8 cellular contexts compared by ENCODE assay signal in the genomic region with DNA sequence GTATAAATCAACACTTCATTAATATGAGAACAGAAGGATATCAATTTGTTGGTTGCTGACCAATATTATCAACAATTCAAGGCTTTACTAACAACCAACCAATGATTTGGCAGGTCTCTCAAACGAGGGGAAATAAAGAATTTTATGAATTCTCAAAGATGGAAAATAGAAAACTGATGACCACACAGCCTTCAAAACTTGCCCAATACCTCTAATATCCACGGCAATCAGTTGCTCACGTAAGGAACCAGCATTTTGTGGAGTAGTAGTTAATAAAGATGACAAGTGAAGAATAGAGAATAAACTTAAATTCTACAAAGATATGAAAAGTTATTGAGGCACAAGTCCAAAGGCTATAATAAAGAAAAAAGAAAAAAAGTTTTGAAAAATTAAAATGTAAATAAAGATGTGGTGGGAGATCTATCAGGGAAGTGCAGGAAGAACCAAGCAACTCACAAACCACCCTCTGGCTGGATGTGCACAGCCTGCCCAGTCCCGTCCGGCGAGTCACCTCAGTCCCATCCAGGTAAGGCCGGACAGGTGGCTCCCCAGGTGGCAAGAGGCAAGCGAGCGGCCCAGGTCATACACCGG. TPM values are rescaled to one million over a fixed set of nuclear protein-coding genes. Genes with fewer than 3 reads are reported as not detected.
DNase-seq lines count a peak whose midpoint lies in the region; ATAC-seq and TF ChIP-seq lines count a peak whose summit lies in the region.

No MANE protein-coding gene starts in this region.

- TF ChIP-seq RAD21 in liver (IDR thresholded peaks at IDR 0.05): no peak

- H3K9me3 ChIP-seq in cardiac muscle cell (ENCODE audit: low read depth): no peaks in the 10 kb centered on the region
- H3K9me3 ChIP-seq in ascending aorta: no peaks in the 10 kb centered on the region
- H3K9me3 ChIP-seq in liver (ENCODE audit: control insufficient read depth in 4 of 4, low read length in 3 of 4): no peaks in the 10 kb centered on the region
- no peaks in the 10 kb centered on the region for H3K9me3 ChIP-seq in upper lobe of left lung

- H3K36me3 ChIP-seq in cardiac muscle cell (no peaks in the 10 kb centered on the region), ascending aorta (no peaks in the 10 kb centered on the region), liver (ENCODE audit: control insufficient read depth in 4 of 4, insufficient read depth in 3 of 4, low read depth in 1 of 4, low read length in 3 of 4) (no peaks in the 10 kb centered on the region), upper lobe of left lung (no peaks in the 10 kb centered on the region)

- 16% methylated on average over 10 of the region's 10 CpGs for WGBS in liver
- 12% methylated on average over 10 of the region's 10 CpGs for WGBS in upper lobe of left lung, 2 donors

- H3K4me3 ChIP-seq in cardiac muscle cell: peak overlapping the region; percentile 71
- peak overlapping the region; percentile 83 to 97 for H3K4me3 ChIP-seq in ascending aorta
- peak overlapping the region; percentile 70 to 90 (median 84) for H3K4me3 ChIP-seq in liver (ENCODE audit: low read depth in 1 of 3, low read length in 3 of 3)
- peak overlapping the region; percentile 73 to 95 (median 84) for H3K4me3 ChIP-seq in upper lobe of left lung

- DNase-seq in cardiac muscle cell (ENCODE audit: low read depth in 1 of 2, low spot score in 1 of 2) (peak in 1 of 2 donors; percentile 49), left cardiac atrium (no peak), ascending aorta (ENCODE audit: low spot score in 2 of 2) (no peak), upper lobe of left lung (peak in 1 of 2 donors; percentile 71), NCI-H748 treated with DMSO at 0.1 percent for 48 hours (lab: John Stamatoyannopoulos, UW) (no peak)

- H3K4me1 ChIP-seq in cardiac muscle cell (ENCODE audit: low read depth): peaks cover 6% of the 10 kb centered on the region
- peaks cover 3 to 18% of the 10 kb centered on the region in 2 donors for H3K4me1 ChIP-seq in ascending aorta
- peaks cover 0 to 6% (median 1%) of the 10 kb centered on the region in 4 donors for H3K4me1 ChIP-seq in liver (ENCODE audit: control insufficient read depth in 4 of 4, insufficient read depth in 4 of 4, low read length in 3 of 4)
- peaks cover 0 to 12% (median 12%) of the 10 kb centered on the region in 4 donors for H3K4me1 ChIP-seq in upper lobe of left lung

- peak overlapping the region; percentile 86 for H3K27ac ChIP-seq in cardiac muscle cell
- peak overlapping the region; percentile 90 to 96 for H3K27ac ChIP-seq in ascending aorta
- H3K27ac ChIP-seq in liver (ENCODE audit: low read depth in 1 of 2, low read length in 2 of 2): peak overlapping the region; percentile 64 to 86
- H3K27ac ChIP-seq in upper lobe of left lung: peak overlapping the region; percentile 83 to 92 (median 86)

- no peaks in the 10 kb centered on the region for H3K27me3 ChIP-seq in cardiac muscle cell
- H3K27me3 ChIP-seq in ascending aorta: no peaks in the 10 kb centered on the region
- H3K27me3 ChIP-seq in liver (ENCODE audit: control insufficient read depth in 4 of 4, insufficient read depth in 4 of 4, low read length in 3 of 4): no peaks in the 10 kb centered on the region
- no peaks in the 10 kb centered on the region for H3K27me3 ChIP-seq in upper lobe of left lung

- intact Hi-C loops in left cardiac atrium (cut with DNase I) (loop anchor here in 1 of 2 donors (5.0 kb wide), 1 partner anchor 53 kb away; no protein-coding TSS in a partner anchor), ascending aorta (cut with DNase I) (loop anchor here (2.0 to 5.0 kb wide), 3 partner anchors 14 to 347 kb away; a partner anchor contains a TSS)

- TF ChIP-seq POLR2A in upper lobe of left lung (IDR thresholded peaks at IDR 0.05): no peak

- TF ChIP-seq EP300 in upper lobe of left lung (IDR thresholded peaks at IDR 0.05): no peak

- peak overlapping the region; percentile 41 to 76 for H3K9ac ChIP-seq in liver (ENCODE audit: low read depth in 1 of 2, low read length in 2 of 2)

- ATAC-seq in left cardiac atrium: no peak
- no peak for ATAC-seq in upper lobe of left lung (ENCODE audit: low FRiP score in 2 of 2)
- no peak for ATAC-seq in HG03025 (IDR thresholded peaks at IDR 0.05; ENCODE audit: low FRiP score, unreplicated experiment)
- ATAC-seq in HG03097 (IDR thresholded peaks at IDR 0.05; ENCODE audit: low FRiP score, unreplicated experiment): no peak

- no peak for TF ChIP-seq CTCF in cardiac muscle cell (IDR thresholded peaks at IDR 0.05; ENCODE audit: low read depth, low read length)
- TF ChIP-seq CTCF in ascending aorta (IDR thresholded peaks at IDR 0.05): no peak
- no peak for TF ChIP-seq CTCF in liver (IDR thresholded peaks at IDR 0.05; ENCODE audit: low read depth, low read length, missing input control)
- peak in 1 of 6 experiments; percentile 1 for TF ChIP-seq CTCF in upper lobe of left lung (IDR thresholded peaks at IDR 0.05)

TF ChIP-seq in liver, 16 proteins besides CTCF, POLR2A, EP300 and RAD21:
- TF ChIP-seq, protein P1, sequence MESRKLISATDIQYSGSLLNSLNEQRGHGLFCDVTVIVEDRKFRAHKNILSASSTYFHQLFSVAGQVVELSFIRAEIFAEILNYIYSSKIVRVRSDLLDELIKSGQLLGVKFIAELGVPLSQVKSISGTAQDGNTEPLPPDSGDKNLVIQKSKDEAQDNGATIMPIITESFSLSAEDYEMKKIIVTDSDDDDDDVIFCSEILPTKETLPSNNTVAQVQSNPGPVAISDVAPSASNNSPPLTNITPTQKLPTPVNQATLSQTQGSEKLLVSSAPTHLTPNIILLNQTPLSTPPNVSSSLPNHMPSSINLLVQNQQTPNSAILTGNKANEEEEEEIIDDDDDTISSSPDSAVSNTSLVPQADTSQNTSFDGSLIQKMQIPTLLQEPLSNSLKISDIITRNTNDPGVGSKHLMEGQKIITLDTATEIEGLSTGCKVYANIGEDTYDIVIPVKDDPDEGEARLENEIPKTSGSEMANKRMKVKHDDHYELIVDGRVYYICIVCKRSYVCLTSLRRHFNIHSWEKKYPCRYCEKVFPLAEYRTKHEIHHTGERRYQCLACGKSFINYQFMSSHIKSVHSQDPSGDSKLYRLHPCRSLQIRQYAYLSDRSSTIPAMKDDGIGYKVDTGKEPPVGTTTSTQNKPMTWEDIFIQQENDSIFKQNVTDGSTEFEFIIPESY (IDR thresholded peaks at IDR 0.05): no peak
- TF ChIP-seq, protein P2, sequence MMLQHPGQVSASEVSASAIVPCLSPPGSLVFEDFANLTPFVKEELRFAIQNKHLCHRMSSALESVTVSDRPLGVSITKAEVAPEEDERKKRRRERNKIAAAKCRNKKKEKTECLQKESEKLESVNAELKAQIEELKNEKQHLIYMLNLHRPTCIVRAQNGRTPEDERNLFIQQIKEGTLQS (IDR thresholded peaks at IDR 0.05): no peak
- TF ChIP-seq FOXA1 (IDR thresholded peaks at IDR 0.05): no peak

RNA-seq across cellular contexts. Expression of a gene that starts 0.8 kb away (rescaled TPM):
- 11.6 and 23.2 TPM in 2 replicates for total RNA-seq in cardiac muscle cell
- 7.4 and 13.4 TPM in 2 replicates for polyA plus RNA-seq in cardiac muscle cell
- 10 to 100 TPM; 10.5 to 13.6 TPM for total RNA-seq in left cardiac atrium
- total RNA-seq in ascending aorta: 90.9 TPM
- total RNA-seq in liver: 1 to 10 TPM; 3.4 to 9.7 TPM
- polyA plus RNA-seq in liver: 1 to 10 TPM; 1.3 to 3.2 TPM
- 10 to 100 TPM; 11.8 to 75.4 (median 18.6) TPM for total RNA-seq in upper lobe of left lung
